38 cellular contexts compared by ENCODE assay signal in genomic region chr5:173210877-173211276, GRCh38. TPM values are rescaled to one million over a fixed set of nuclear protein-coding genes. Genes with fewer than 3 reads are reported as not detected.
"Had no signal": no experiment of that assay in that cellular context is flagged by ENCODE, and none has a peak within 500 bp of the region (broad histone marks: within the 10 kb centered on the region; RNA-seq: fewer than 3 reads in every experiment).

No MANE protein-coding gene starts in this region.

- DNase-seq: Karpas-422, Kasumi-1, MG63, MM.1S, MV-4-11, NCI-H1048, NCI-H1092, NCI-H1092 treated with DMSO at 0.1 percent for 48 hours, NCI-H1105, NCI-H1105 treated with DMSO at 0.1 percent for 48 hours, NCI-H1417, NCI-H1417 treated with DMSO at 0.1 percent for 48 hours, NCI-H1436, NCI-H1436 treated with DMSO at 0.1 percent for 48 hours, NCI-H146, NCI-H1694, NCI-H1694 treated with DMSO at 0.1 percent for 48 hours, NCI-H187, NCI-H187 treated with DMSO at 0.1 percent for 48 hours, NCI-H1930, NCI-H2029, NCI-H2029 treated with DMSO at 0.1 percent for 48 hours, NCI-H2081, NCI-H2081 treated with DMSO at 0.1 percent for 48 hours, NCI-H2107, NCI-H2171, NCI-H2171 treated with DMSO at 0.1 percent for 48 hours, NCI-H2227 treated with DMSO at 0.1 percent for 48 hours, NCI-H226, NCI-H345, NCI-H446, NCI-H446 treated with DMSO at 0.1 percent for 48 hours, NCI-H510A, NCI-H510A treated with DMSO at 0.1 percent for 48 hours had no signal

- H3K4me2 ChIP-seq: KMS-11 had no signal

- H3K36me3 ChIP-seq: MG63 had no signal

- H3K9me3 ChIP-seq: MG63 had no signal

- H3K9ac ChIP-seq: KMS-11 had no signal

- H3K27ac ChIP-seq: KMS-11 had no signal

- H3K4me3 ChIP-seq: MG63 had no signal

RNA-seq across cellular contexts. Expression of gene NKX2-5, which starts 24.1 kb away (rescaled TPM):
- total RNA-seq: LHCN-M2, M059J, NCI-H460 had no signal
